ENCODE assay signal across 1 cellular context in genomic region chr1:116879478-116880133, GRCh38.
TF ChIP-seq lines count a peak whose summit lies in the region.

No MANE protein-coding gene starts in this region.

TF ChIP-seq in GM12878, 131 proteins besides CTCF, POLR2A, EP300 and RAD21 (continued from another document):
- TF ChIP-seq, protein P1, sequence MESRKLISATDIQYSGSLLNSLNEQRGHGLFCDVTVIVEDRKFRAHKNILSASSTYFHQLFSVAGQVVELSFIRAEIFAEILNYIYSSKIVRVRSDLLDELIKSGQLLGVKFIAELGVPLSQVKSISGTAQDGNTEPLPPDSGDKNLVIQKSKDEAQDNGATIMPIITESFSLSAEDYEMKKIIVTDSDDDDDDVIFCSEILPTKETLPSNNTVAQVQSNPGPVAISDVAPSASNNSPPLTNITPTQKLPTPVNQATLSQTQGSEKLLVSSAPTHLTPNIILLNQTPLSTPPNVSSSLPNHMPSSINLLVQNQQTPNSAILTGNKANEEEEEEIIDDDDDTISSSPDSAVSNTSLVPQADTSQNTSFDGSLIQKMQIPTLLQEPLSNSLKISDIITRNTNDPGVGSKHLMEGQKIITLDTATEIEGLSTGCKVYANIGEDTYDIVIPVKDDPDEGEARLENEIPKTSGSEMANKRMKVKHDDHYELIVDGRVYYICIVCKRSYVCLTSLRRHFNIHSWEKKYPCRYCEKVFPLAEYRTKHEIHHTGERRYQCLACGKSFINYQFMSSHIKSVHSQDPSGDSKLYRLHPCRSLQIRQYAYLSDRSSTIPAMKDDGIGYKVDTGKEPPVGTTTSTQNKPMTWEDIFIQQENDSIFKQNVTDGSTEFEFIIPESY (IDR thresholded peaks at IDR 0.05): 0 out of 2 replicates have a peak, but pooled peaks have one; percentile 30
